ENCODE assay signal across 10 cellular contexts in genomic region chr17:44971776-44972483, GRCh38. TPM values are rescaled to one million over a fixed set of nuclear protein-coding genes. Genes with fewer than 3 reads are reported as not detected.
DNase-seq lines count a peak whose midpoint lies in the region; ATAC-seq and TF ChIP-seq lines count a peak whose summit lies in the region.
"Had no signal": no experiment of that assay in that cellular context is flagged by ENCODE, and none has a peak within 500 bp of the region (broad histone marks: within the 10 kb centered on the region; RNA-seq: fewer than 3 reads in every experiment).

No MANE protein-coding gene starts in this region.

- intact Hi-C loops in sciatic nerve (cut with DNase I) = no loop called here

- H3K9me3 ChIP-seq in GM23248 (ENCODE audit: low read depth) (no peaks in the 10 kb centered on the region), endodermal cell (ENCODE audit: control insufficient read depth, low read length) (no peaks in the 10 kb centered on the region)

- H3K9me3 Mint-ChIP-seq in WTC11 = no peaks in the 10 kb centered on the region
- H3K9me3 Mint-ChIP-seq in endodermal cell = no peaks in the 10 kb centered on the region
- H3K9me3 Mint-ChIP-seq: activated naive CD8-positive, alpha-beta T cell treated with anti-CD3 and anti-CD28 coated beads, Interleukin-2, amount 10 ng/mL, durations not matched to agents 7 days and 5 days had no signal

- no peaks in the 10 kb centered on the region for H3K36me3 ChIP-seq in GM23248 (ENCODE audit: low read depth)
- H3K36me3 ChIP-seq in endodermal cell (ENCODE audit: control insufficient read depth, insufficient read depth, low read length) = no peaks in the 10 kb centered on the region

- H3K4me1 Mint-ChIP-seq in WTC11 = peaks cover 30% of the 10 kb centered on the region
- peaks cover 17% of the 10 kb centered on the region for H3K4me1 Mint-ChIP-seq in endodermal cell

- no peak overlapping the region for H2AFZ ChIP-seq in GM23248

- in situ Hi-C loops in GM23248 (cut with MboI) = no loop called here

- H3K4me3 ChIP-seq in GM23248 = no peak overlapping the region
- H3K4me3 ChIP-seq in endodermal cell (ENCODE audit: low read length) = no peak overlapping the region

- no peak for TF ChIP-seq CTCF in WTC11 (IDR thresholded peaks at IDR 0.05)
- no peak for TF ChIP-seq CTCF in endodermal cell (conservative IDR thresholded peaks at IDR 0.05)

- peak overlapping the region; percentile 37 for H3K4me3 Mint-ChIP-seq in WTC11
- H3K4me3 Mint-ChIP-seq in endodermal cell = peak overlapping the region; percentile 14
- H3K4me3 Mint-ChIP-seq: activated naive CD8-positive, alpha-beta T cell treated with anti-CD3 and anti-CD28 coated beads, Interleukin-2, amount 10 ng/mL, durations not matched to agents 7 days and 5 days had no signal

- no peaks in the 10 kb centered on the region for H3K9me2 ChIP-seq in GM23248 (ENCODE audit: insufficient read depth)

- no peaks in the 10 kb centered on the region for H3K36me3 Mint-ChIP-seq in WTC11
- H3K36me3 Mint-ChIP-seq in endodermal cell (ENCODE audit: low read depth) = no peaks in the 10 kb centered on the region
- H3K36me3 Mint-ChIP-seq: activated naive CD8-positive, alpha-beta T cell treated with anti-CD3 and anti-CD28 coated beads, Interleukin-2, amount 10 ng/mL, durations not matched to agents 7 days and 5 days had no signal

- ATAC-seq in WTC11 = peak; percentile 2; the same call in 1 of the 2 replicates
- ATAC-seq in sciatic nerve = no peak
- no peak for ATAC-seq in HG02571 (IDR thresholded peaks at IDR 0.05; ENCODE audit: unreplicated experiment)
- ATAC-seq in HG03439 (IDR thresholded peaks at IDR 0.05; ENCODE audit: unreplicated experiment) = no peak
- ATAC-seq: right cardiac atrium had no signal

- H3K9ac ChIP-seq in GM23248 = no peak overlapping the region
- H3K9ac ChIP-seq in endodermal cell (ENCODE audit: extremely low read depth, low read length, poor library complexity, severe bottlenecking) = no peak overlapping the region

- 81 to 87% methylated on average over 8 of the region's 8 CpGs for WGBS in GM23248 (ENCODE audit: low coverage in 1 of 2, low lambda C conversion rate in 2 of 2, missing lambda C conversion rate in 2 of 2), 2 experiments
- 41 to 58% methylated on average over 4 to 8 of the region's 8 CpGs for WGBS in endodermal cell (ENCODE audit: insufficient coverage in 1 of 2, insufficient read length in 1 of 2), 2 experiments

- DNase-seq in GM23248 = peak; percentile 83
- DNase-seq in WTC11 (ENCODE audit: low spot score) = peak; percentile 65
- DNase-seq in endodermal cell = peak; percentile 92
- peak; percentile 78 for DNase-seq in stimulated activated CD4-positive, alpha-beta T cell treated with anti-CD3 and anti-CD28 coated beads, Interleukin-4, amount 100 ng/mL, for 24 hours
- no peak for DNase-seq in sciatic nerve (ENCODE audit: low spot score)
- no peak for DNase-seq in NCI-H526 (lab: John Stamatoyannopoulos, UW)
- DNase-seq: activated naive CD8-positive, alpha-beta T cell treated with anti-CD3 and anti-CD28 coated beads, Interleukin-2, amount 10 ng/mL, durations not matched to agents 7 days and 5 days; right cardiac atrium had no signal

- peaks cover 16% of the 10 kb centered on the region for H3K4me1 ChIP-seq in GM23248 (ENCODE audit: insufficient read depth)
- H3K4me1 ChIP-seq in endodermal cell (ENCODE audit: control insufficient read depth, insufficient read depth, low read length) = no peaks in the 10 kb centered on the region

- H4K20me1 ChIP-seq in GM23248 (ENCODE audit: insufficient read depth) = no peaks in the 10 kb centered on the region

- H3K4me2 ChIP-seq in GM23248 (ENCODE audit: unreplicated experiment) = no peak overlapping the region

- no peaks in the 10 kb centered on the region for H3K79me2 ChIP-seq in GM23248 (ENCODE audit: insufficient read depth)

- H3K27me3 ChIP-seq in GM23248 (replicated peaks; ENCODE audit: insufficient read depth) = peaks cover 8% of the 10 kb centered on the region
- H3K27me3 ChIP-seq in endodermal cell (ENCODE audit: control insufficient read depth, insufficient read depth, low read length, poor library complexity, severe bottlenecking) = peaks cover 41% of the 10 kb centered on the region

- H3K27me3 Mint-ChIP-seq in WTC11 (ENCODE audit: low read depth) (peaks cover 43% of the 10 kb centered on the region), endodermal cell (ENCODE audit: insufficient read depth) (peaks cover 58% of the 10 kb centered on the region)

- peak overlapping the region; percentile 65 for H3K27ac Mint-ChIP-seq in WTC11
- peak overlapping the region; percentile 66 for H3K27ac Mint-ChIP-seq in endodermal cell
- H3K27ac Mint-ChIP-seq: activated naive CD8-positive, alpha-beta T cell treated with anti-CD3 and anti-CD28 coated beads, Interleukin-2, amount 10 ng/mL, durations not matched to agents 7 days and 5 days had no signal

- H3K27ac ChIP-seq in GM23248 = no peak overlapping the region
- no peak overlapping the region for H3K27ac ChIP-seq in endodermal cell (ENCODE audit: low read depth, low read length)

- CTCF ChIA-PET in WTC11 (lab: Charles Lee) = interaction anchor here (0.5 to 5.5 kb wide), 12 partner anchors 10 to 225 kb away, joined by 3 to 117 read pairs (median 7); partner anchors contain the start of gene ACBD4

- peaks cover 16% of the 10 kb centered on the region; the same call in 1 of the 2 replicates for H3F3A ChIP-seq in GM23248 (ENCODE audit: insufficient read depth)

- POLR2A ChIA-PET in WTC11 (lab: Charles Lee) = interaction anchor here (0.7 to 1.0 kb wide), 5 partner anchors 15 to 176 kb away, joined by 3 to 5 read pairs (median 4); partner anchors contain the start of gene HEXIM1

TF ChIP-seq in WTC11, 78 proteins besides CTCF, POLR2A, EP300 and RAD21:
- 0 out of 2 replicates have a peak, but pooled peaks have one; percentile 24 for TF ChIP-seq SMAD3 (CRISPR knock-in tag; IDR thresholded peaks at IDR 0.05; ENCODE audit: borderline replicate concordance)
- TF ChIP-seq, protein P1, sequence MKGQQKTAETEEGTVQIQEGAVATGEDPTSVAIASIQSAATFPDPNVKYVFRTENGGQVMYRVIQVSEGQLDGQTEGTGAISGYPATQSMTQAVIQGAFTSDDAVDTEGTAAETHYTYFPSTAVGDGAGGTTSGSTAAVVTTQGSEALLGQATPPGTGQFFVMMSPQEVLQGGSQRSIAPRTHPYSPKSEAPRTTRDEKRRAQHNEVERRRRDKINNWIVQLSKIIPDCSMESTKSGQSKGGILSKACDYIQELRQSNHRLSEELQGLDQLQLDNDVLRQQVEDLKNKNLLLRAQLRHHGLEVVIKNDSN (CRISPR knock-in tag; IDR thresholded peaks at IDR 0.05) = peak; percentile 53; the same call in 1 of the 2 replicates
- no peak for TF ChIP-seq NFYB (CRISPR knock-in tag; conservative IDR thresholded peaks at IDR 0.05; ENCODE audit: low read depth)
- TF ChIP-seq NFATC4 (CRISPR knock-in tag; IDR thresholded peaks at IDR 0.05) = no peak
- TF ChIP-seq, protein P2, sequence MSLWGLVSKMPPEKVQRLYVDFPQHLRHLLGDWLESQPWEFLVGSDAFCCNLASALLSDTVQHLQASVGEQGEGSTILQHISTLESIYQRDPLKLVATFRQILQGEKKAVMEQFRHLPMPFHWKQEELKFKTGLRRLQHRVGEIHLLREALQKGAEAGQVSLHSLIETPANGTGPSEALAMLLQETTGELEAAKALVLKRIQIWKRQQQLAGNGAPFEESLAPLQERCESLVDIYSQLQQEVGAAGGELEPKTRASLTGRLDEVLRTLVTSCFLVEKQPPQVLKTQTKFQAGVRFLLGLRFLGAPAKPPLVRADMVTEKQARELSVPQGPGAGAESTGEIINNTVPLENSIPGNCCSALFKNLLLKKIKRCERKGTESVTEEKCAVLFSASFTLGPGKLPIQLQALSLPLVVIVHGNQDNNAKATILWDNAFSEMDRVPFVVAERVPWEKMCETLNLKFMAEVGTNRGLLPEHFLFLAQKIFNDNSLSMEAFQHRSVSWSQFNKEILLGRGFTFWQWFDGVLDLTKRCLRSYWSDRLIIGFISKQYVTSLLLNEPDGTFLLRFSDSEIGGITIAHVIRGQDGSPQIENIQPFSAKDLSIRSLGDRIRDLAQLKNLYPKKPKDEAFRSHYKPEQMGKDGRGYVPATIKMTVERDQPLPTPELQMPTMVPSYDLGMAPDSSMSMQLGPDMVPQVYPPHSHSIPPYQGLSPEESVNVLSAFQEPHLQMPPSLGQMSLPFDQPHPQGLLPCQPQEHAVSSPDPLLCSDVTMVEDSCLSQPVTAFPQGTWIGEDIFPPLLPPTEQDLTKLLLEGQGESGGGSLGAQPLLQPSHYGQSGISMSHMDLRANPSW (CRISPR knock-in tag; conservative IDR thresholded peaks at IDR 0.05; ENCODE audit: low read depth) = 0 out of 2 replicates have a peak, but pooled peaks have one; percentile 52

RNA-seq across cellular contexts. Expression of gene C1QL1, which starts 3.8 kb away (rescaled TPM):
- 0.86 TPM in 1 of 2 replicates, not detected in the other for total RNA-seq in GM23248 (2014; rRNA removed; shearing (Covaris generic))
- 0.14 and 0.77 TPM in 2 replicates for polyA plus RNA-seq in GM23248 (2016; fragmentation: Nextera tagmentation; extraction: Ambion mirVana)
- total RNA-seq in WTC11 (2021) = 13.4 to 16.8 TPM (median 15.6 TPM) in 3 replicates
- total RNA-seq in endodermal cell = 1 to 10 TPM; 1.4 to 2.7 TPM
- polyA plus RNA-seq in endodermal cell (2013, experiment 1 of 2) = 13.9 TPM
- 12.4 TPM for polyA plus RNA-seq in endodermal cell (2013, experiment 2 of 2)
- total RNA-seq in sciatic nerve = 6.0 TPM
- total RNA-seq: activated naive CD8-positive, alpha-beta T cell treated with anti-CD3 and anti-CD28 coated beads, Interleukin-2, amount 10 ng/mL, durations not matched to agents 7 days and 5 days had no signal

RNA-seq across cellular contexts. Expression of gene KIF18B, which starts 24.4 kb away (rescaled TPM):
- total RNA-seq in GM23248 (2014; rRNA removed; shearing (Covaris generic)) = 1.4 and 2.1 TPM in 2 replicates
- polyA plus RNA-seq in GM23248 (2016; fragmentation: Nextera tagmentation; extraction: Ambion mirVana) = 4.5 and 4.6 TPM in 2 replicates
- total RNA-seq in WTC11 (2021) = 62.2 to 82.2 TPM (median 66.3 TPM) in 3 replicates
- 10 to 100 TPM; 43.5 to 64.7 TPM for total RNA-seq in endodermal cell
- 45.3 TPM for polyA plus RNA-seq in endodermal cell (2013, experiment 1 of 2)
- 46.4 TPM for polyA plus RNA-seq in endodermal cell (2013, experiment 2 of 2)
- 0.40 TPM for total RNA-seq in sciatic nerve

RNA-seq across cellular contexts. Expression of gene GFAP, which starts 56.6 kb away (rescaled TPM):
- 1.1 TPM in 1 of 2 replicates, not detected in the other for total RNA-seq in GM23248 (2014; rRNA removed; shearing (Covaris generic))
- 0.49 and 0.52 TPM in 2 replicates for polyA plus RNA-seq in GM23248 (2016; fragmentation: Nextera tagmentation; extraction: Ambion mirVana)
- total RNA-seq in WTC11 (2021) (1.5 to 2.2 TPM (median 1.6 TPM) in 3 replicates), endodermal cell (under 1 TPM in 1 of 2 donors, not detected in 1; 0.35 TPM), sciatic nerve (9.2 TPM)
- polyA plus RNA-seq in endodermal cell (2013, experiment 1 of 2) = 0.11 TPM
- polyA plus RNA-seq in endodermal cell (2013, experiment 2 of 2) = 0.83 TPM
- total RNA-seq: activated naive CD8-positive, alpha-beta T cell treated with anti-CD3 and anti-CD28 coated beads, Interleukin-2, amount 10 ng/mL, durations not matched to agents 7 days and 5 days had no signal

Comparison
In these comparisons a context has a peak if more than half of its experiments do, and no peak if none do; other contexts are left out.
1. DNase-seq: peak in GM23248 (single experiment), WTC11 (single experiment), endodermal cell (single experiment) and stimulated activated CD4-positive, alpha-beta T cell treated with anti-CD3 and anti-CD28 coated beads, Interleukin-4, amount 100 ng/mL, for 24 hours (single experiment); none in sciatic nerve (single experiment) and NCI-H526 (0 of 2).
2. RNA of gene KIF18B, which starts 24.4 kb away (total RNA-seq): 62.2 to 82.2 TPM in WTC11 and 43.5 to 64.7 TPM in endodermal cell; 1.4 to 2.1 TPM in GM23248 and 0.40 TPM in sciatic nerve (single experiment); every median in the first group is over 10 times any median in the second.